In genomic region chr7:133052826-133053225, GRCh38 we compare ENCODE assay signal across 21 cellular contexts. TPM values are rescaled to one million over a fixed set of nuclear protein-coding genes. Genes with fewer than 3 reads are reported as not detected.
DNase-seq lines count a peak whose midpoint lies in the region; ATAC-seq and TF ChIP-seq lines count a peak whose summit lies in the region.
"Had no signal": no experiment of that assay in that cellular context is flagged by ENCODE, and none has a peak within 500 bp of the region (broad histone marks: within the 10 kb centered on the region; RNA-seq: fewer than 3 reads in every experiment).

No MANE protein-coding gene starts in this region.

- TF ChIP-seq CTCF in AG04450 (IDR thresholded peaks at IDR 0.05; ENCODE audit: low read depth, low read length) (no peak), WI38 (IDR thresholded peaks at IDR 0.05; ENCODE audit: low read depth, low read length) (no peak), fibroblast of lung (conservative IDR thresholded peaks at IDR 0.05 in 1 of 2, IDR thresholded peaks at IDR 0.05 in 1 of 2; ENCODE audit: low read depth in 1 of 2, low read length in 2 of 2) (no peak), gastrocnemius medialis (IDR thresholded peaks at IDR 0.05 in 4 of 5, conservative IDR thresholded peaks at IDR 0.05 in 1 of 5) (no peak)

- intact Hi-C loops in gastrocnemius medialis (cut with DNase I; ENCODE audit: low total_unique reads): no loop called here

- in situ Hi-C loops in gastrocnemius medialis (cut with MboI; ENCODE audit: low sequenced_read_pairs in 4 of 4): no loop called here

- no peak overlapping the region for H2AFZ ChIP-seq in fibroblast of lung (ENCODE audit: low read length)

- peaks cover 4% of the 10 kb centered on the region for H3K4me1 Mint-ChIP-seq in activated CD4-positive, alpha-beta T cell treated with anti-CD3 and anti-CD28 coated beads, Interleukin-2, amount 10 ng/mL, durations not matched to agents 7 days and 5 days

- peak overlapping the region; percentile 71 for H3K4me2 ChIP-seq in fibroblast of lung (ENCODE audit: extremely low read depth, insufficient read depth, low read length)

- no peak for ATAC-seq in gastrocnemius medialis
- ATAC-seq in GM21381 (IDR thresholded peaks at IDR 0.05; ENCODE audit: unreplicated experiment): no peak
- ATAC-seq: stimulated activated memory B cell treated with anti-CD40 and anti-IgM and Interleukin-4, amounts not matched to agents 10 μg/mL and 1 μg/mL and 100 μg/mL, for 72 hours had no signal

- H3K27me3 ChIP-seq in AG04450 (ENCODE audit: control insufficient read depth, insufficient read depth, low read length) (no peaks in the 10 kb centered on the region), fibroblast of lung (ENCODE audit: control insufficient read depth, insufficient read depth, low read length) (no peaks in the 10 kb centered on the region), gastrocnemius medialis (no peaks in the 10 kb centered on the region)
- H3K27me3 ChIP-seq: neutrophil, upper lobe of left lung had no signal

- no peaks in the 10 kb centered on the region for H3K27me3 Mint-ChIP-seq in activated CD4-positive, alpha-beta T cell treated with anti-CD3 and anti-CD28 coated beads, Interleukin-2, amount 10 ng/mL, durations not matched to agents 7 days and 5 days
- H3K27me3 Mint-ChIP-seq: activated CD4-positive, alpha-beta T cell treated with anti-CD3 and anti-CD28 coated beads, Interleukin-2, amount 10 ng/mL, durations not matched to agents 24 days and 14 days; stimulated activated memory B cell treated with anti-CD40 and anti-IgM and Interleukin-4, amounts not matched to agents 10 μg/mL and 1 μg/mL and 100 μg/mL, for 72 hours had no signal

- H3K4me3 ChIP-seq in AG04450 (ENCODE audit: low read depth, low read length) (peak overlapping the region; percentile 29), WI38 (ENCODE audit: low read depth, low read length) (peak overlapping the region; percentile 23; the same call in 1 of the 2 replicates), fibroblast of lung (replicated peaks in 1 of 4; ENCODE audit: control extremely low read depth in 1 of 4, insufficient read depth in 1 of 4, low read depth in 3 of 4, low read length in 4 of 4) (peak overlapping the region in 2 of 4 experiments; percentile 1 to 10), gastrocnemius medialis (no peak overlapping the region)
- H3K4me3 ChIP-seq: upper lobe of left lung had no signal

- H3K36me3 ChIP-seq in fibroblast of lung (ENCODE audit: control insufficient read depth, insufficient read depth, low read length): no peaks in the 10 kb centered on the region
- H3K36me3 ChIP-seq in gastrocnemius medialis: no peaks in the 10 kb centered on the region
- H3K36me3 ChIP-seq: neutrophil, upper lobe of left lung had no signal

- no peak overlapping the region for H3K27ac Mint-ChIP-seq in activated CD4-positive, alpha-beta T cell treated with anti-CD3 and anti-CD28 coated beads, Interleukin-2, amount 10 ng/mL, durations not matched to agents 7 days and 5 days
- H3K27ac Mint-ChIP-seq: activated CD4-positive, alpha-beta T cell treated with anti-CD3 and anti-CD28 coated beads, Interleukin-2, amount 10 ng/mL, durations not matched to agents 24 days and 14 days; activated naive CD4-positive, alpha-beta T cell treated with anti-CD3 and anti-CD28 coated beads, Interleukin-2, amount 50 U/mL, for 72 hours; stimulated activated memory B cell treated with anti-CD40 and anti-IgM and Interleukin-4, amounts not matched to agents 10 μg/mL and 1 μg/mL and 100 μg/mL, for 72 hours had no signal

- peaks cover 2% of the 10 kb centered on the region for H3K36me3 Mint-ChIP-seq in activated CD4-positive, alpha-beta T cell treated with anti-CD3 and anti-CD28 coated beads, Interleukin-2, amount 10 ng/mL, durations not matched to agents 7 days and 5 days (ENCODE audit: low read depth)
- H3K36me3 Mint-ChIP-seq: activated naive CD4-positive, alpha-beta T cell treated with anti-CD3 and anti-CD28 coated beads, Interleukin-2, amount 50 U/mL, for 72 hours had no signal

- H3K4me3 Mint-ChIP-seq in activated CD4-positive, alpha-beta T cell treated with anti-CD3 and anti-CD28 coated beads, Interleukin-2, amount 10 ng/mL, durations not matched to agents 7 days and 5 days: no peak overlapping the region
- H3K4me3 Mint-ChIP-seq: activated CD4-positive, alpha-beta T cell treated with anti-CD3 and anti-CD28 coated beads, Interleukin-2, amount 10 ng/mL, durations not matched to agents 24 days and 14 days; stimulated activated memory B cell treated with anti-CD40 and anti-IgM and Interleukin-4, amounts not matched to agents 10 μg/mL and 1 μg/mL and 100 μg/mL, for 72 hours had no signal

- POLR2A ChIA-PET in AG04450 (lab: Yijun Ruan, JAX): interaction anchor here (1.8 kb wide), 1 partner anchor 29 kb away, joined by 5 read pairs; the partner anchor contains the start of gene CHCHD3
- POLR2A ChIA-PET in activated CD4-positive, alpha-beta T cell treated with anti-CD3 and anti-CD28 coated beads, Interleukin-2, amount 10 ng/mL, durations not matched to agents 7 days and 5 days (lab: Charles Lee): interaction anchor here (0.6 kb wide), 1 partner anchor 77 kb away, joined by 3 read pairs; no protein-coding TSS in a partner anchor

- H4K20me1 ChIP-seq in fibroblast of lung (ENCODE audit: control insufficient read depth, extremely low read depth, insufficient read depth, low read length): no peaks in the 10 kb centered on the region

- no peak for DNase-seq in AG04450 (ENCODE audit: low read depth, low spot score)
- no peak for DNase-seq in fibroblast of lung (ENCODE audit: low read depth in 2 of 2)
- DNase-seq in gastrocnemius medialis: no peak
- DNase-seq in cortex of kidney (lab: John Stamatoyannopoulos, UW): no peak
- DNase-seq in cerebellum (ENCODE audit: low spot score): no peak
- no peak for DNase-seq in activated CD4-positive, alpha-beta T cell treated with anti-CD3 and anti-CD28 coated beads, Interleukin-2, amount 10 ng/mL, durations not matched to agents 7 days and 5 days
- DNase-seq: activated CD4-positive, alpha-beta T cell treated with anti-CD3 and anti-CD28 coated beads, Interleukin-2, amount 10 ng/mL, durations not matched to agents 24 days and 14 days; Caco-2; central memory CD4-positive, alpha-beta T cell; kidney; NCI-H1092 treated with DMSO at 0.1 percent for 48 hours; NCI-H2107; NCI-H526 treated with DMSO at 0.1 percent for 48 hours; stimulated activated CD4-positive, alpha-beta T cell treated with anti-CD3 and anti-CD28 coated beads, Interleukin-12 subunit alpha, Interleukin-12 subunit beta, amount 100 ng/mL, for 4 hours; upper lobe of left lung had no signal

- no peak overlapping the region for H3K9ac ChIP-seq in fibroblast of lung (ENCODE audit: insufficient read depth, low read length)

- H3K9me3 ChIP-seq in AG04450 (ENCODE audit: control insufficient read depth, insufficient read depth, low read length) (no peaks in the 10 kb centered on the region), fibroblast of lung (ENCODE audit: control insufficient read depth, insufficient read depth, low read depth, low read length) (no peaks in the 10 kb centered on the region), gastrocnemius medialis (no peaks in the 10 kb centered on the region)
- H3K9me3 ChIP-seq: Caco-2, neutrophil, upper lobe of left lung had no signal

- CTCF ChIA-PET in AG04450 (lab: Charles Lee): interaction anchor here (1.3 to 1.7 kb wide), 2 partner anchors 25 to 342 kb away, joined by 4 read pairs; no protein-coding TSS in a partner anchor
- CTCF ChIA-PET in activated CD4-positive, alpha-beta T cell treated with anti-CD3 and anti-CD28 coated beads, Interleukin-2, amount 10 ng/mL, durations not matched to agents 7 days and 5 days (lab: Charles Lee): no interaction called here

- no peak for TF ChIP-seq POLR2A in gastrocnemius medialis (IDR thresholded peaks at IDR 0.05)

- H3K4me1 ChIP-seq in fibroblast of lung (ENCODE audit: control insufficient read depth, extremely low read depth, insufficient read depth, low read length) (peaks cover 30% of the 10 kb centered on the region), gastrocnemius medialis (peaks cover 53 to 59% of the 10 kb centered on the region in 2 donors)

- peaks cover 35% of the 10 kb centered on the region for H3K79me2 ChIP-seq in fibroblast of lung (ENCODE audit: control insufficient read depth, insufficient read depth, low read length)

- no peaks in the 10 kb centered on the region for H3K9me3 Mint-ChIP-seq in activated CD4-positive, alpha-beta T cell treated with anti-CD3 and anti-CD28 coated beads, Interleukin-2, amount 10 ng/mL, durations not matched to agents 7 days and 5 days
- H3K9me3 Mint-ChIP-seq: activated CD4-positive, alpha-beta T cell treated with anti-CD3 and anti-CD28 coated beads, Interleukin-2, amount 10 ng/mL, durations not matched to agents 24 days and 14 days; activated naive CD4-positive, alpha-beta T cell treated with anti-CD3 and anti-CD28 coated beads, Interleukin-2, amount 50 U/mL, for 72 hours; stimulated activated memory B cell treated with anti-CD40 and anti-IgM and Interleukin-4, amounts not matched to agents 10 μg/mL and 1 μg/mL and 100 μg/mL, for 72 hours had no signal

- H3K27ac ChIP-seq in AG04450 (ENCODE audit: low read depth, low read length) (peak overlapping the region; percentile 91), fibroblast of lung (ENCODE audit: insufficient read depth, low read length) (peak overlapping the region; percentile 83), gastrocnemius medialis (peak overlapping the region; percentile 72 to 77 (median 75))
- H3K27ac ChIP-seq: HL-60, neutrophil, upper lobe of left lung had no signal

RNA-seq across cellular contexts. Expression of gene CHCHD3, which starts 29.1 kb away (rescaled TPM):
- polyA plus RNA-seq in AG04450 (2011; rRNA removed): 69.4 and 77.8 TPM in 2 replicates
- 42.9 and 51.4 TPM in 2 replicates for polyA minus RNA-seq in AG04450 (2011; rRNA and poly(A)+ RNA removed)
- total RNA-seq in fibroblast of lung: 88.3 and 94.0 TPM in 2 replicates
- polyA plus RNA-seq in fibroblast of lung: 80.8 and 100 TPM in 2 replicates
- 59.8 and 75.1 TPM in 2 replicates for polyA plus RNA-seq in fibroblast of lung (2012)
- 3.1 and 4.6 TPM in 2 replicates for polyA minus RNA-seq in fibroblast of lung (ENCODE audit: low replicate concordance)
- 100 to 1,000 TPM; 110 to 177 (median 131) TPM for total RNA-seq in gastrocnemius medialis
- 50.8 TPM for total RNA-seq in cerebellum
- 10 to 100 TPM; 47.4 to 49.2 TPM for total RNA-seq in activated CD4-positive, alpha-beta T cell treated with anti-CD3 and anti-CD28 coated beads, Interleukin-2, amount 10 ng/mL, durations not matched to agents 7 days and 5 days

Comparison
In these comparisons a context has a peak if more than half of its experiments do, and no peak if none do; other contexts are left out.
1. H3K4me3 ChIP-seq: peak in AG04450 (single experiment) and WI38 (single experiment); none in gastrocnemius medialis (0 of 4).
2. Peak in every context shown above with its lines, with median percentiles within 50 percentile points of each other: H3K27ac ChIP-seq.